Comparison of ENCODE assay signal across 8 cellular contexts in genomic region chr12:67270622-67271021, GRCh38. TPM values are rescaled to one million over a fixed set of nuclear protein-coding genes. Genes with fewer than 3 reads are reported as not detected.
DNase-seq lines count a peak whose midpoint lies in the region; ATAC-seq and TF ChIP-seq lines count a peak whose summit lies in the region.

No MANE protein-coding gene starts in this region.

- H3K27ac Mint-ChIP-seq in activated T-cell treated with anti-CD3 and anti-CD28 coated beads, Interleukin-2, amount 50 U/mL, for 24 hours = peak overlapping the region; percentile 99
- peak overlapping the region; percentile 99 for H3K27ac Mint-ChIP-seq in activated naive CD8-positive, alpha-beta T cell treated with anti-CD3 and anti-CD28 coated beads, Interleukin-2, amount 50 U/mL, for 24 hours

- H3K36me3 ChIP-seq in kidney epithelial cell (ENCODE audit: control insufficient read depth, insufficient read depth, low read length) (no peaks in the 10 kb centered on the region), thymus (ENCODE audit: control insufficient read depth, insufficient read depth) (no peaks in the 10 kb centered on the region)

- H3K36me3 Mint-ChIP-seq in activated T-cell treated with anti-CD3 and anti-CD28 coated beads, Interleukin-2, amount 50 U/mL, for 24 hours (ENCODE audit: low read depth) = peaks cover 48% of the 10 kb centered on the region
- H3K36me3 Mint-ChIP-seq in activated naive CD8-positive, alpha-beta T cell treated with anti-CD3 and anti-CD28 coated beads, Interleukin-2, amount 50 U/mL, for 24 hours (ENCODE audit: low read depth) = peaks cover 34% of the 10 kb centered on the region

- no peak for ATAC-seq in activated naive CD8-positive, alpha-beta T cell treated with anti-CD3 and anti-CD28 coated beads, Interleukin-2, amount 50 U/mL, for 24 hours
- ATAC-seq in GM21529 (IDR thresholded peaks at IDR 0.05; ENCODE audit: unreplicated experiment) (no peak), GM21825 (IDR thresholded peaks at IDR 0.05; ENCODE audit: unreplicated experiment) (no peak)

- peak overlapping the region; percentile 97 for H3K4me3 Mint-ChIP-seq in activated T-cell treated with anti-CD3 and anti-CD28 coated beads, Interleukin-2, amount 50 U/mL, for 24 hours
- peak overlapping the region; percentile 97 for H3K4me3 Mint-ChIP-seq in activated naive CD8-positive, alpha-beta T cell treated with anti-CD3 and anti-CD28 coated beads, Interleukin-2, amount 50 U/mL, for 24 hours

- DNase-seq in activated T-cell treated with anti-CD3 and anti-CD28 coated beads, Interleukin-2, amount 50 U/mL, for 24 hours = no peak
- DNase-seq in activated T-cell treated with anti-CD3 and anti-CD28 coated beads, Interleukin-2, amount 50 U/mL, for 48 hours = no peak
- DNase-seq in activated naive CD8-positive, alpha-beta T cell treated with anti-CD3 and anti-CD28 coated beads, Interleukin-2, amount 50 U/mL, for 24 hours = no peak
- DNase-seq in kidney epithelial cell (ENCODE audit: low read depth) (no peak), G401 (ENCODE audit: low spot score) (no peak)

- 12% methylated on average over 6 of the region's 6 CpGs for WGBS in thymus

- H3K4me3 ChIP-seq in kidney epithelial cell (ENCODE audit: low read depth, low read length) = peak overlapping the region; percentile 65
- H3K4me3 ChIP-seq in thymus (ENCODE audit: low read length) = peak overlapping the region; percentile 85

- H3K9me3 ChIP-seq in thymus (ENCODE audit: control insufficient read depth) = no peaks in the 10 kb centered on the region

- H3K4me1 Mint-ChIP-seq in activated T-cell treated with anti-CD3 and anti-CD28 coated beads, Interleukin-2, amount 50 U/mL, for 24 hours (ENCODE audit: low read depth) = peaks cover 60% of the 10 kb centered on the region
- peaks cover 57% of the 10 kb centered on the region for H3K4me1 Mint-ChIP-seq in activated naive CD8-positive, alpha-beta T cell treated with anti-CD3 and anti-CD28 coated beads, Interleukin-2, amount 50 U/mL, for 24 hours

- no peaks in the 10 kb centered on the region for H3K27me3 Mint-ChIP-seq in activated T-cell treated with anti-CD3 and anti-CD28 coated beads, Interleukin-2, amount 50 U/mL, for 24 hours
- no peaks in the 10 kb centered on the region for H3K27me3 Mint-ChIP-seq in activated naive CD8-positive, alpha-beta T cell treated with anti-CD3 and anti-CD28 coated beads, Interleukin-2, amount 50 U/mL, for 24 hours

- no peaks in the 10 kb centered on the region for H3K9me3 Mint-ChIP-seq in activated T-cell treated with anti-CD3 and anti-CD28 coated beads, Interleukin-2, amount 50 U/mL, for 24 hours
- no peaks in the 10 kb centered on the region for H3K9me3 Mint-ChIP-seq in activated naive CD8-positive, alpha-beta T cell treated with anti-CD3 and anti-CD28 coated beads, Interleukin-2, amount 50 U/mL, for 24 hours

- no peaks in the 10 kb centered on the region for H3K4me1 ChIP-seq in thymus (ENCODE audit: control insufficient read depth, insufficient read depth, low read length)

- H3K27ac ChIP-seq in thymus (ENCODE audit: low read depth) = peak overlapping the region; percentile 99

- TF ChIP-seq CTCF in kidney epithelial cell (IDR thresholded peaks at IDR 0.05; ENCODE audit: insufficient read depth, low read length, poor library complexity, severe bottlenecking) = no peak

- H3K27me3 ChIP-seq in kidney epithelial cell (ENCODE audit: control insufficient read depth, insufficient read depth, low read length) (no peaks in the 10 kb centered on the region), thymus (ENCODE audit: control insufficient read depth, insufficient read depth) (no peaks in the 10 kb centered on the region)

- in situ Hi-C loops in G401 (cut with HindIII; ENCODE audit: low sequenced_read_pairs) = no loop called here

RNA-seq across cellular contexts. Expression of gene CAND1, which starts 1.5 kb away (rescaled TPM):
- total RNA-seq in kidney epithelial cell = 68.9 and 70.4 TPM in 2 replicates
- polyA plus RNA-seq in thymus = 43.3 TPM
- 75.3 and 112 TPM in 2 replicates for total RNA-seq in G401 (2014; rRNA removed; shearing (Covaris generic))
